Comparison of ENCODE assay signal across 8 cellular contexts in genomic region chr4:105714071-105714521, GRCh38. TPM values are rescaled to one million over a fixed set of nuclear protein-coding genes. Genes with fewer than 3 reads are reported as not detected.
DNase-seq lines count a peak whose midpoint lies in the region; ATAC-seq, FAIRE-seq and TF ChIP-seq lines count a peak whose summit lies in the region.

No MANE protein-coding gene starts in this region.

- H3K27me3 ChIP-seq in neutrophil: no peaks in the 10 kb centered on the region

- peaks cover 23 to 27% of the 10 kb centered on the region in 2 experiments for H3K4me1 ChIP-seq in neutrophil (ENCODE audit: control insufficient read depth in 1 of 2, insufficient read depth in 1 of 2, low read depth in 1 of 2, low read length in 1 of 2)

- DNase-seq in SIG-M5 treated with dmso at 0.1 percent for 504 hours (lab: John Stamatoyannopoulos, UW; ENCODE audit: unreplicated experiment) (peak; percentile 59), iPS-NIHi11 (ENCODE audit: low spot score) (no peak), substantia nigra (lab: John Stamatoyannopoulos, UW) (no peak), RKO (ENCODE audit: low spot score) (no peak), frontal cortex (ENCODE audit: low spot score in 2 of 2) (no peak)

- H3K27ac ChIP-seq in neutrophil: peak overlapping the region; percentile 55
- H3K27ac ChIP-seq in substantia nigra (ENCODE audit: low read depth, low read length, poor library complexity, severe bottlenecking): no peak overlapping the region

- peak overlapping the region; percentile 10 to 35 for H3K4me3 ChIP-seq in neutrophil (ENCODE audit: low read depth in 1 of 2, low read length in 1 of 2)

- no peaks in the 10 kb centered on the region for H3K9me3 ChIP-seq in neutrophil

- no peaks in the 10 kb centered on the region for H3K36me3 ChIP-seq in neutrophil

- peak; percentile 62 for ATAC-seq in GM18907 (IDR thresholded peaks at IDR 0.05; ENCODE audit: unreplicated experiment)
- peak; percentile 49 for ATAC-seq in HG03060 (IDR thresholded peaks at IDR 0.05; ENCODE audit: low read depth, unreplicated experiment)

- no peak for FAIRE-seq in frontal cortex (lab: Jason Lieb, UNC)

- TF ChIP-seq CTCF in neutrophil (IDR thresholded peaks at IDR 0.05): no peak

RNA-seq across cellular contexts. Expression of gene GSTCD, which starts 5.5 kb away (rescaled TPM):
- 30.2 TPM for total RNA-seq in frontal cortex

RNA-seq across cellular contexts. Expression of gene INTS12, which starts 5.6 kb away (rescaled TPM):
- 36.7 TPM for total RNA-seq in frontal cortex
